17 cellular contexts compared by ENCODE assay signal in the genomic region with DNA sequence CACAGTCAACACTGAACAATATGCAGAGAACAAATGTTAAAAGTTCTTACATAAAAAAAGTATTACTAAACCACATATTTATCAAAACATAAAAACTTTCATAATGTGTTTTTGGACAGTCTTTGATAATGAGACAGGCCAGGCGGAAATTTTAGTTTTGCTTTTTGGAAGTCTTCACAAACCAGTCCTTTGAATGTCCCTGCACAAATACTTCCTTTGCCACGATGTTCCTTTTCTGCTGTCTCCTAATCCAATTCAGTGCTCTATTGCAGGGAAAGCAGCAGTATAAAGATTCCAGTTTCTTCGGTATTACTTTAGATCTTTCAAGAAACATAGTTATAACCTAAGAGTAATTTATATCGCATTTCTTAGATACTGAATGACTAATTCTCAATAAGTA.
A peak's percentile ranks its signal among the peaks of the same experiment; 100 is the strongest.
DNase-seq lines count a peak whose midpoint lies in the region; ATAC-seq, FAIRE-seq and TF ChIP-seq lines count a peak whose summit lies in the region.
"Had no signal": no experiment of that assay in that cellular context is flagged by ENCODE, and none has a peak within 500 bp of the region (broad histone marks: within the 10 kb centered on the region; RNA-seq: fewer than 3 reads in every experiment).

No MANE protein-coding gene starts in this region.

- peaks cover 100% of the 10 kb centered on the region for H3K79me2 ChIP-seq in SU-DHL-6 (ENCODE audit: insufficient read depth, low read length)

- no peaks in the 10 kb centered on the region for H3K27me3 ChIP-seq in SU-DHL-6 (ENCODE audit: low read length)
- H3K27me3 ChIP-seq in pancreas: no peaks in the 10 kb centered on the region
- H3K27me3 ChIP-seq in gastroesophageal sphincter: no peaks in the 10 kb centered on the region

- H3K36me3 ChIP-seq in SU-DHL-6 (ENCODE audit: low read length) (peaks cover 31% of the 10 kb centered on the region), pancreas (no peaks in the 10 kb centered on the region), gastroesophageal sphincter (no peaks in the 10 kb centered on the region)

- TF ChIP-seq CTCF in SU-DHL-6 (IDR thresholded peaks at IDR 0.05; ENCODE audit: insufficient read depth, low read length, poor library complexity, severe bottlenecking): no peak
- no peak for TF ChIP-seq CTCF in pancreas (IDR thresholded peaks at IDR 0.05)
- TF ChIP-seq CTCF in gastroesophageal sphincter (IDR thresholded peaks at IDR 0.05): no peak
- TF ChIP-seq CTCF in D721Med (IDR thresholded peaks at IDR 0.05; ENCODE audit: insufficient read depth, missing control alignments): no peak

- 84 to 87% methylated on average over 4 of the region's 4 CpGs for WGBS in pancreas, 2 donors
- 48 to 60% methylated on average over 4 of the region's 4 CpGs for WGBS in gastroesophageal sphincter (ENCODE audit: low coverage in 1 of 2), 2 donors

- DNase-seq in Ammon's horn (ENCODE audit: low spot score) (peak; percentile 16), H54 (ENCODE audit: insufficient read length, low spot score) (no peak), pancreas (no peak), D721Med (ENCODE audit: insufficient read length, low spot score) (no peak)
- no peak for DNase-seq in activated CD4-positive, CD25-positive, alpha-beta regulatory T cell (lab: John Stamatoyannopoulos, UW)
- DNase-seq: ACHN; AML-193; CD4-positive, alpha-beta T cell; DMS53; KBM-7; NCI-H1048; NCI-H2081 treated with DMSO at 0.1 percent for 48 hours; NCI-H510A; SIG-M5 had no signal

- peak overlapping the region; percentile 15 for H3K9ac ChIP-seq in SU-DHL-6 (ENCODE audit: low read length)

- no peak for TF ChIP-seq POLR2A in H54 (IDR thresholded peaks at IDR 0.05; ENCODE audit: low read depth, low read length)
- TF ChIP-seq POLR2A in gastroesophageal sphincter (IDR thresholded peaks at IDR 0.05): no peak

- H3K9me3 ChIP-seq in SU-DHL-6 (ENCODE audit: insufficient read depth, low read length): no peaks in the 10 kb centered on the region
- no peaks in the 10 kb centered on the region for H3K9me3 ChIP-seq in pancreas
- H3K9me3 ChIP-seq in gastroesophageal sphincter: no peaks in the 10 kb centered on the region

- no peak for TF ChIP-seq EP300 in gastroesophageal sphincter (IDR thresholded peaks at IDR 0.05)

- intact Hi-C loops in pancreas (cut with DNase I): loop anchor here in 1 of 3 donors (10.0 kb wide), 1 partner anchor 133 kb away; a partner anchor contains a TSS

- FAIRE-seq in H54 (lab: Jason Lieb, UNC) (peak; percentile 23), pancreas (lab: Jason Lieb, UNC) (peak; percentile 76), D721Med (lab: Jason Lieb, UNC) (no peak)

- peaks cover 66% of the 10 kb centered on the region for H3F3A ChIP-seq in SU-DHL-6 (ENCODE audit: insufficient read depth)

- H2AFZ ChIP-seq in SU-DHL-6 (ENCODE audit: low read depth, low read length, severe bottlenecking): no peak overlapping the region
- H2AFZ ChIP-seq: GM23338 had no signal

- H3K9me2 ChIP-seq in SU-DHL-6 (replicated peaks; ENCODE audit: insufficient read depth, low read length): no peaks in the 10 kb centered on the region

- peak overlapping the region; percentile 79 for H3K27ac ChIP-seq in SU-DHL-6 (ENCODE audit: low read depth, low read length)
- no peak overlapping the region for H3K27ac ChIP-seq in pancreas
- H3K27ac ChIP-seq in gastroesophageal sphincter: no peak overlapping the region

- H3K4me3 ChIP-seq in SU-DHL-6 (ENCODE audit: insufficient read depth, low read length, poor library complexity, severe bottlenecking) (peak overlapping the region; percentile 35), pancreas (no peak overlapping the region), gastroesophageal sphincter (no peak overlapping the region)
- H3K4me3 ChIP-seq: GM23338 had no signal

- H3K4me1 ChIP-seq in pancreas (peaks cover 0 to 8% (median 4%) of the 10 kb centered on the region in 3 donors), gastroesophageal sphincter (peaks cover under 1 to 40% (median 8%) of the 10 kb centered on the region in 3 donors)

- ATAC-seq in pancreas (no peak), gastroesophageal sphincter (no peak)
- ATAC-seq: GM23338 had no signal

- H4K20me1 ChIP-seq in SU-DHL-6 (ENCODE audit: low read depth, low read length): no peaks in the 10 kb centered on the region; the same call in 1 of the 2 replicates

- peak overlapping the region; percentile 58 for H3K4me2 ChIP-seq in SU-DHL-6 (ENCODE audit: low read depth, low read length, poor library complexity, severe bottlenecking)
- H3K4me2 ChIP-seq: GM23338 had no signal
